Comparison of ENCODE assay signal across 14 cellular contexts in the genomic region with DNA sequence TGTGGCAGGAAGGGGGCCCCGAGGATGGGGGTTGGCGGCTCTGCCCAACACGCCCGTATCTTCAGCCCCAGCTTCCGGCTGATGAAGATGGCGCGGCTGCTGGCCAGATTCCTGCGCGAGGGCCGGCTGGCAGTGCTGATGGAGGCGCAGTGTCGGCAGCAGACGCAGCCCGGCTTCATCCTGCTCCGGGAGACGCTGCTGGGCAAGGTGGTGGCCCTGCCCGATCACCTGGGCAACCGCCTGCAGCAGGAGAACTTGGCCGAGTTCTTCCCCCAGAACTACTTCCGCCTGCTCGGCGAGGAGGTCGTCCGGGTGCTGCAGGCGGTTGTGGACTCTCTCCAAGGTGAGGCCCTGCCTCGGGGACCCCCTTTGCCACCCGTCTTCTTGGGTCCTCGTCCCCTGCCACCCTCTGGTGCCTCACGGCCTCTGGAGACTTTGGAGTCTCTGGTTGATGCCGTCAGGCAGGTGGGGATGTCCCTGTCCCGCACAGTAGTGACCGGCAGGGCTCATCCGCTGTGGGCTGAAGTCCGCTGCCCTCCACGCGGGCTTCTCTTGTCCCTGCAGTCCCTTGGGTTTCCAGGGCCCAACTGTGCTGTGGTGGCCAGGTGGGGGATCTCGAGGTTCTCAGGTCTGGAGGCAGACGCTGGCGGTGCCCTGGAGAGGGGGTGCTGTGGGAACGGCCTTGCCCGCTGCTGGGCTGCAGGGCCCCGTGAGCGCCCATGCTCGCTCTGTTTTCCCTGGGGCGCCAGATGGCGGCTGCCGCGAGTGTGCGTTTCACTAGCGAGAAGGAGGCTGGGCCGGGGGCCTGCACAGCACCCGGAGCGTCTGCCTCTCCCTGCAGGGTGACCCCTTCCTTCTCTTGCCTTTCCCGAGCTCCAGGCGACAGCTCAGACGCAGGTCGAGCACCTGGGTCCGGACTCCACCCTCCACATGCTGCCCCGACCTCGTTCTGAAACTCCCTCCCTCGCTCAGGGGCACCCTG. TPM values are rescaled to one million over a fixed set of nuclear protein-coding genes. Genes with fewer than 3 reads are reported as not detected.
A peak's percentile ranks its signal among the peaks of the same experiment; 100 is the strongest.
DNase-seq lines count a peak whose midpoint lies in the region; ATAC-seq, FAIRE-seq and TF ChIP-seq lines count a peak whose summit lies in the region.
"Had no signal": no experiment of that assay in that cellular context is flagged by ENCODE, and none has a peak within 500 bp of the region (broad histone marks: within the 10 kb centered on the region; RNA-seq: fewer than 3 reads in every experiment).

No MANE protein-coding gene starts in this region.

- H3K27ac Mint-ChIP-seq in activated naive CD4-positive, alpha-beta T cell treated with anti-CD3 and anti-CD28 coated beads for 36 hours, result no peak overlapping the region

- H3K4me1 ChIP-seq in GM12878 (ENCODE audit: control insufficient read depth, insufficient read depth, low read length) (peaks cover 6% of the 10 kb centered on the region), psoas muscle (peaks cover 17% of the 10 kb centered on the region), small intestine (ENCODE audit: control insufficient read depth in 2 of 2, insufficient read depth in 1 of 2, low read depth in 1 of 2, low read length in 1 of 2) (no peaks in the 10 kb centered on the region)

- peaks cover 17% of the 10 kb centered on the region for H3K79me2 ChIP-seq in GM12878 (ENCODE audit: control insufficient read depth, insufficient read depth, low read length)

- no peak for TF ChIP-seq RAD21 in GM12878 (IDR thresholded peaks at IDR 0.05; ENCODE audit: insufficient read depth, low read depth, low read length)

- POLR2A ChIA-PET in GM12878 (lab: Charles Lee), result no interaction called here

- WGBS in GM12878 (ENCODE audit: insufficient coverage, insufficient replicate concordance, low lambda C conversion rate, missing lambda C conversion rate), result 93% methylated on average over 51 of the region's 61 CpGs
- 91 to 93% (median 92%) methylated on average over 56 to 61 of the region's 61 CpGs for WGBS in psoas muscle, 3 donors
- WGBS in small intestine, 3 donors, result 94 to 95% (median 94%) methylated on average over 61 of the region's 61 CpGs

- TF ChIP-seq CTCF in HFF-Myc (IDR thresholded peaks at IDR 0.05; ENCODE audit: low read depth, low read length, missing control alignments) (no peak), GM12878 (IDR thresholded peaks at IDR 0.05 in 2 of 3, conservative IDR thresholded peaks at IDR 0.05 in 1 of 3; ENCODE audit: control insufficient read depth in 2 of 3, extremely low read depth in 1 of 3, insufficient read depth in 1 of 3, low read depth in 3 of 3, low read length in 3 of 3) (no peak), psoas muscle (IDR thresholded peaks at IDR 0.05) (no peak)

- H3K27me3 ChIP-seq in GM12878 (replicated peaks in 1 of 2; ENCODE audit: control insufficient read depth in 2 of 2, insufficient read depth in 2 of 2, low read length in 1 of 2) (no peaks in the 10 kb centered on the region), psoas muscle (ENCODE audit: insufficient read depth in 3 of 3, low read length in 2 of 3) (no peaks in the 10 kb centered on the region), small intestine (ENCODE audit: control insufficient read depth in 2 of 2, insufficient read depth in 2 of 2, low read length in 2 of 2) (no peaks in the 10 kb centered on the region)
- H3K27me3 ChIP-seq: esophagus squamous epithelium had no signal

- intact Hi-C loops in activated naive CD4-positive, alpha-beta T cell treated with anti-CD3 and anti-CD28 coated beads for 36 hours (cut with micrococcal nuclease), result loop anchor here (10.0 kb wide), 1 partner anchor 119 kb away; the partner anchor contains the start of genes CRAMP1 and IFT140
- intact Hi-C loops in GM12878 (cut with micrococcal nuclease; ENCODE audit: unreplicated experiment) (no loop called here), psoas muscle (cut with DNase I) (loop anchor here in 1 of 2 donors (5.0 kb wide), 1 partner anchor 67 kb away; no protein-coding TSS in a partner anchor)

- H3K4me3 ChIP-seq in HFF-Myc (replicated peaks; ENCODE audit: low read depth, low read length) (peak overlapping the region; percentile 92), GM12878 (no peak overlapping the region), psoas muscle (no peak overlapping the region), small intestine (ENCODE audit: low read depth in 1 of 2, low read length in 2 of 2) (no peak overlapping the region)

- no peak for DNase-seq in activated naive CD4-positive, alpha-beta T cell treated with anti-CD3 and anti-CD28 coated beads for 36 hours
- no peak for DNase-seq in activated naive CD4-positive, alpha-beta T cell (lab: John Stamatoyannopoulos, UW)
- DNase-seq in HFF-Myc (ENCODE audit: extremely low read depth, low read depth) (no peak), GM12878 (ENCODE audit: low read depth, low spot score) (no peak), psoas muscle (peak in 1 of 2 donors; percentile 54), small intestine (no peak)
- no peak for DNase-seq in activated effector memory CD4-positive, alpha-beta T cell treated with Interleukin-2 at 50 U/mL for 16 hours
- DNase-seq: esophagus squamous epithelium; NCI-H187 treated with DMSO at 0.1 percent for 48 hours; NCI-H69; PC-9; stimulated activated CD4-positive, alpha-beta T cell treated with anti-CD3 and anti-CD28 coated beads, Interleukin-1b, Interleukin-23, amount 100 ng/mL, for 48 hours had no signal

- no peak overlapping the region for H3K9ac ChIP-seq in GM12878 (ENCODE audit: control insufficient read depth, insufficient read depth, low read length)

- RAD21 ChIA-PET in GM12878 (lab: Charles Lee; ENCODE audit: unreplicated experiment), result no interaction called here

- no peak for TF ChIP-seq EP300 in GM12878 (IDR thresholded peaks at IDR 0.05; ENCODE audit: borderline replicate concordance in 1 of 2, control insufficient read depth in 1 of 2, low read depth in 2 of 2, low read length in 2 of 2)

- H2AFZ ChIP-seq in GM12878 (ENCODE audit: control insufficient read depth, low read depth, low read length), result no peak overlapping the region
- H2AFZ ChIP-seq: PC-9 had no signal

- H3K9me3 ChIP-seq in GM12878 (replicated peaks; ENCODE audit: control insufficient read depth, insufficient read depth, low read length) (no peaks in the 10 kb centered on the region), psoas muscle (no peaks in the 10 kb centered on the region), small intestine (ENCODE audit: control insufficient read depth, low read depth) (no peaks in the 10 kb centered on the region)
- H3K9me3 ChIP-seq: esophagus squamous epithelium had no signal

- H3K27ac ChIP-seq in GM12878 (ENCODE audit: control insufficient read depth, insufficient read depth) (no peak overlapping the region), psoas muscle (peak overlapping the region; percentile 89), small intestine (ENCODE audit: low read depth in 1 of 2, low read length in 1 of 2) (no peak overlapping the region)
- H3K27ac ChIP-seq: esophagus squamous epithelium, PC-9 had no signal

- no peak for ATAC-seq in GM12878
- no peak for ATAC-seq in psoas muscle
- ATAC-seq in HG03354 (IDR thresholded peaks at IDR 0.05; ENCODE audit: poor library complexity, severe bottlenecking, unreplicated experiment), result no peak

- FAIRE-seq in GM12878 (lab: Jason Lieb, UNC), result no peak
- no peak for FAIRE-seq in small intestine (lab: Jason Lieb, UNC)

- in situ Hi-C loops in GM12878 (cut with MboI), result no loop called here

- CTCF ChIA-PET in activated naive CD4-positive, alpha-beta T cell treated with anti-CD3 and anti-CD28 coated beads for 36 hours (lab: Charles Lee), result no interaction called here
- CTCF ChIA-PET in GM12878 (lab: Yijun Ruan, JAX), result interaction anchor here (1.1 kb wide), 1 partner anchor 67 kb away, joined by 3 read pairs; no protein-coding TSS in a partner anchor

- H3K27me3 Mint-ChIP-seq in activated naive CD4-positive, alpha-beta T cell treated with anti-CD3 and anti-CD28 coated beads for 36 hours (ENCODE audit: low read depth), result no peaks in the 10 kb centered on the region

- peaks cover 16% of the 10 kb centered on the region for H3K4me1 Mint-ChIP-seq in activated naive CD4-positive, alpha-beta T cell treated with anti-CD3 and anti-CD28 coated beads for 36 hours (ENCODE audit: low read depth)

- no peak overlapping the region for H3K4me2 ChIP-seq in GM12878 (ENCODE audit: control insufficient read depth, insufficient read depth)

- no peaks in the 10 kb centered on the region for H3K9me3 Mint-ChIP-seq in activated naive CD4-positive, alpha-beta T cell treated with anti-CD3 and anti-CD28 coated beads for 36 hours

- no peak; the same call in 1 of the 2 replicates for TF ChIP-seq POLR2A in GM12878 (IDR thresholded peaks at IDR 0.05; ENCODE audit: low read depth, low read length)

- no peaks in the 10 kb centered on the region for H4K20me1 ChIP-seq in GM12878 (ENCODE audit: control insufficient read depth, insufficient read depth)

- peak overlapping the region; percentile 29 for H3K4me3 Mint-ChIP-seq in activated naive CD4-positive, alpha-beta T cell treated with anti-CD3 and anti-CD28 coated beads for 36 hours

- SMC1A ChIA-PET in GM12878 (lab: Charles Lee; ENCODE audit: uncharacterized antibody, unreplicated experiment), result no interaction called here

- H3K36me3 Mint-ChIP-seq in activated naive CD4-positive, alpha-beta T cell treated with anti-CD3 and anti-CD28 coated beads for 36 hours (ENCODE audit: low read depth), result peaks cover 19% of the 10 kb centered on the region

- peaks cover 3 to 7% of the 10 kb centered on the region in 2 experiments; a peak in 3 of 4 replicates for H3K36me3 ChIP-seq in GM12878 (ENCODE audit: control insufficient read depth in 2 of 2, insufficient read depth in 2 of 2, low read length in 1 of 2)
- peaks cover 0 to 62% of the 10 kb centered on the region in 2 donors for H3K36me3 ChIP-seq in psoas muscle (ENCODE audit: insufficient read depth in 1 of 2, low read depth in 1 of 2)
- H3K36me3 ChIP-seq in small intestine (ENCODE audit: control insufficient read depth in 2 of 2, insufficient read depth in 2 of 2, low read length in 2 of 2), result peaks cover 2 to 6% of the 10 kb centered on the region in 2 donors

- no TSS peak for BruUV-seq in GM12878 (replicated peaks; lab: Mats Ljungman, UMichigan)

RNA-seq across cellular contexts. Expression of gene TELO2, which starts 2.4 kb away (rescaled TPM):
- 10 to 100 TPM; 68.1 to 76.1 TPM for total RNA-seq in activated naive CD4-positive, alpha-beta T cell treated with anti-CD3 and anti-CD28 coated beads for 36 hours
- 39.3 and 46.2 TPM in 2 replicates for total RNA-seq in GM12878 (2013; cell fraction: nucleolus; rRNA removed)
- total RNA-seq in GM12878 (2014; rRNA removed), result 21.5 and 25.2 TPM in 2 replicates
- 7.1 and 8.2 TPM in 2 replicates for total RNA-seq in GM12878 (2014; rRNA removed; fragmentation: Illumina TruSeq; extraction: Trizol)
- 60.0 and 72.8 TPM in 2 replicates for total RNA-seq in GM12878 (2021)
- polyA plus RNA-seq in GM12878 (2011; ENCODE audit: low read depth), result 7.7 TPM
- polyA plus RNA-seq in GM12878 (2011; rRNA removed), result 5.2 and 11.9 TPM in 2 replicates
- polyA plus RNA-seq in GM12878 (2011; cell fraction: cytosol; rRNA removed), result 18.2 and 37.3 TPM in 2 replicates
- 386 and 553 TPM in 2 replicates for polyA plus RNA-seq in GM12878 (2011; cell fraction: nucleus; rRNA removed)
- 28.0 and 32.9 TPM in 2 replicates for polyA plus RNA-seq in GM12878 (2012)
- 0.68 and 5.0 TPM in 2 replicates for polyA plus RNA-seq in GM12878 (2014; fragmentation: Illumina TruSeq; extraction: Trizol)
- polyA plus RNA-seq in GM12878 (2014; fragmentation: Nextera tagmentation; extraction: Ambion mirVana), result 1 to 10 TPM in 1 of 2 experiments, under 1 TPM in 1; 0.55 to 2.4 TPM
- polyA plus RNA-seq in GM12878 (2014; rRNA removed), result 56.4 and 83.7 TPM in 2 replicates
- 10 to 100 TPM; 57.8 to 69.1 TPM for polyA plus RNA-seq in GM12878 (2016; fragmentation: Nextera tagmentation; extraction: Ambion mirVana)
- 3.3 and 9.1 TPM in 2 replicates for polyA minus RNA-seq in GM12878 (2011; rRNA and poly(A)+ RNA removed)
- 7.0 and 7.6 TPM in 2 replicates for polyA minus RNA-seq in GM12878 (2011; cell fraction: cytosol; rRNA and poly(A)+ RNA removed)
- 24.1 and 45.8 TPM in 2 replicates for polyA minus RNA-seq in GM12878 (2011; cell fraction: nucleus; rRNA and poly(A)+ RNA removed)
- 10 to 100 TPM; 15.8 to 23.8 (median 19.6) TPM for total RNA-seq in psoas muscle
- polyA plus RNA-seq in psoas muscle, result 10 to 100 TPM; 11.6 to 18.3 (median 14.0) TPM
- 10 to 100 TPM; 41.3 to 50.3 (median 41.4) TPM for polyA plus RNA-seq in small intestine

RNA-seq across cellular contexts. Expression of gene PTX4, which starts 6.8 kb away (rescaled TPM):
- not detected for total RNA-seq in activated naive CD4-positive, alpha-beta T cell treated with anti-CD3 and anti-CD28 coated beads for 36 hours
- not detected in 2 replicates for total RNA-seq in GM12878 (2013; cell fraction: nucleolus; rRNA removed)
- total RNA-seq in GM12878 (2014; rRNA removed), result not detected in 2 replicates
- not detected in 2 replicates for total RNA-seq in GM12878 (2014; rRNA removed; fragmentation: Illumina TruSeq; extraction: Trizol)
- total RNA-seq in GM12878 (2021), result not detected in 2 replicates
- polyA plus RNA-seq in GM12878 (2011; ENCODE audit: low read depth), result not detected
- not detected in 2 replicates for polyA plus RNA-seq in GM12878 (2011; rRNA removed)
- polyA plus RNA-seq in GM12878 (2011; cell fraction: cytosol; rRNA removed), result not detected in 2 replicates
- polyA plus RNA-seq in GM12878 (2011; cell fraction: nucleus; rRNA removed), result not detected in 2 replicates
- polyA plus RNA-seq in GM12878 (2012), result not detected in 2 replicates
- not detected in 2 replicates for polyA plus RNA-seq in GM12878 (2014; fragmentation: Illumina TruSeq; extraction: Trizol)
- not detected for polyA plus RNA-seq in GM12878 (2014; fragmentation: Nextera tagmentation; extraction: Ambion mirVana)
- polyA plus RNA-seq in GM12878 (2014; rRNA removed), result 0.20 TPM in 1 of 2 replicates, not detected in the other
- polyA plus RNA-seq in GM12878 (2016; fragmentation: Nextera tagmentation; extraction: Ambion mirVana), result not detected
- polyA minus RNA-seq in GM12878 (2011; rRNA and poly(A)+ RNA removed), result not detected in 2 replicates
- not detected in 2 replicates for polyA minus RNA-seq in GM12878 (2011; cell fraction: cytosol; rRNA and poly(A)+ RNA removed)
- polyA minus RNA-seq in GM12878 (2011; cell fraction: nucleus; rRNA and poly(A)+ RNA removed), result not detected in 2 replicates
- total RNA-seq in psoas muscle, result under 1 TPM in 1 of 4 donors, not detected in 3; 0.26 TPM
- polyA plus RNA-seq in psoas muscle, result under 1 TPM in 2 of 3 donors, not detected in 1; 0.04 to 0.23 TPM
- under 1 TPM in 1 of 3 donors, not detected in 2; 0.07 TPM for polyA plus RNA-seq in small intestine
- total RNA-seq: esophagus squamous epithelium had no signal
- polyA plus RNA-seq: AG04450 had no signal

RNA-seq across cellular contexts. Expression of gene CLCN7, which starts 20.7 kb away (rescaled TPM):
- 10 to 100 TPM; 31.7 to 34.5 TPM for total RNA-seq in activated naive CD4-positive, alpha-beta T cell treated with anti-CD3 and anti-CD28 coated beads for 36 hours
- 111 TPM in 2 replicates for total RNA-seq in GM12878 (2013; cell fraction: nucleolus; rRNA removed)
- total RNA-seq in GM12878 (2014; rRNA removed), result 21.3 and 27.1 TPM in 2 replicates
- 7.7 and 7.8 TPM in 2 replicates for total RNA-seq in GM12878 (2014; rRNA removed; fragmentation: Illumina TruSeq; extraction: Trizol)
- total RNA-seq in GM12878 (2021), result 56.3 and 62.5 TPM in 2 replicates
- polyA plus RNA-seq in GM12878 (2011; ENCODE audit: low read depth), result 18.9 TPM
- polyA plus RNA-seq in GM12878 (2011; rRNA removed), result 5.0 and 12.8 TPM in 2 replicates
- polyA plus RNA-seq in GM12878 (2011; cell fraction: cytosol; rRNA removed), result 12.9 and 20.6 TPM in 2 replicates
- polyA plus RNA-seq in GM12878 (2011; cell fraction: nucleus; rRNA removed), result 292 and 389 TPM in 2 replicates
- polyA plus RNA-seq in GM12878 (2012), result 50.7 and 52.0 TPM in 2 replicates
- 2.7 and 11.6 TPM in 2 replicates for polyA plus RNA-seq in GM12878 (2014; fragmentation: Illumina TruSeq; extraction: Trizol)
- under 1 TPM; 0.04 to 0.18 TPM for polyA plus RNA-seq in GM12878 (2014; fragmentation: Nextera tagmentation; extraction: Ambion mirVana)
- polyA plus RNA-seq in GM12878 (2014; rRNA removed), result 61.6 and 64.5 TPM in 2 replicates
- 10 to 100 TPM; 36.7 to 38.0 TPM for polyA plus RNA-seq in GM12878 (2016; fragmentation: Nextera tagmentation; extraction: Ambion mirVana)
- 17.0 and 18.1 TPM in 2 replicates for polyA minus RNA-seq in GM12878 (2011; rRNA and poly(A)+ RNA removed)
- polyA minus RNA-seq in GM12878 (2011; cell fraction: cytosol; rRNA and poly(A)+ RNA removed), result 5.7 and 7.2 TPM in 2 replicates
- polyA minus RNA-seq in GM12878 (2011; cell fraction: nucleus; rRNA and poly(A)+ RNA removed), result 47.1 and 65.3 TPM in 2 replicates
- total RNA-seq in psoas muscle, result 10 to 100 TPM; 41.2 to 65.4 (median 46.2) TPM
- polyA plus RNA-seq in psoas muscle, result 10 to 100 TPM; 27.0 to 33.6 (median 29.7) TPM
- polyA plus RNA-seq in small intestine, result 10 to 100 TPM; 28.4 to 48.5 (median 37.1) TPM

RNA-seq across cellular contexts. Expression of gene TMEM204, which starts 37.9 kb away (rescaled TPM):
- total RNA-seq in activated naive CD4-positive, alpha-beta T cell treated with anti-CD3 and anti-CD28 coated beads for 36 hours, result 1 to 10 TPM; 7.7 to 8.2 TPM
- not detected in 2 replicates for total RNA-seq in GM12878 (2013; cell fraction: nucleolus; rRNA removed)
- total RNA-seq in GM12878 (2014; rRNA removed), result not detected in 2 replicates
- total RNA-seq in GM12878 (2014; rRNA removed; fragmentation: Illumina TruSeq; extraction: Trizol), result not detected in 2 replicates
- 0.18 TPM in 1 of 2 replicates, not detected in the other for total RNA-seq in GM12878 (2021)
- not detected for polyA plus RNA-seq in GM12878 (2011; ENCODE audit: low read depth)
- not detected in 2 replicates for polyA plus RNA-seq in GM12878 (2011; rRNA removed)
- polyA plus RNA-seq in GM12878 (2011; cell fraction: cytosol; rRNA removed), result not detected in 2 replicates
- polyA plus RNA-seq in GM12878 (2011; cell fraction: nucleus; rRNA removed), result not detected in 2 replicates
- polyA plus RNA-seq in GM12878 (2012), result 0.10 and 0.12 TPM in 2 replicates
- polyA plus RNA-seq in GM12878 (2014; fragmentation: Illumina TruSeq; extraction: Trizol), result not detected in 2 replicates
- polyA plus RNA-seq in GM12878 (2014; fragmentation: Nextera tagmentation; extraction: Ambion mirVana), result under 1 TPM in 1 of 2 experiments, not detected in 1; 0.05 TPM
- not detected in 2 replicates for polyA plus RNA-seq in GM12878 (2014; rRNA removed)
- polyA plus RNA-seq in GM12878 (2016; fragmentation: Nextera tagmentation; extraction: Ambion mirVana), result under 1 TPM in 1 of 2 experiments, not detected in 1; 0.30 TPM
- not detected in 2 replicates for polyA minus RNA-seq in GM12878 (2011; rRNA and poly(A)+ RNA removed)
- polyA minus RNA-seq in GM12878 (2011; cell fraction: cytosol; rRNA and poly(A)+ RNA removed), result not detected in 2 replicates
- not detected in 2 replicates for polyA minus RNA-seq in GM12878 (2011; cell fraction: nucleus; rRNA and poly(A)+ RNA removed)
- 10 to 100 TPM in 2 of 4 donors, 1 to 10 TPM in 2; 7.5 to 21.7 (median 10.2) TPM for total RNA-seq in psoas muscle
- 10 to 100 TPM; 11.8 to 22.3 (median 12.0) TPM for polyA plus RNA-seq in psoas muscle
- polyA plus RNA-seq in small intestine, result 10 to 100 TPM in 1 of 3 donors, 1 to 10 TPM in 2; 1.6 to 23.8 (median 7.8) TPM
- total RNA-seq: PC-9 had no signal

RNA-seq across cellular contexts. Expression of gene CCDC154, which starts 51.2 kb away (rescaled TPM):
- total RNA-seq in activated naive CD4-positive, alpha-beta T cell treated with anti-CD3 and anti-CD28 coated beads for 36 hours, result 1 to 10 TPM in 1 of 2 experiments, under 1 TPM in 1; 0.74 to 1.8 TPM
- 0.42 and 0.46 TPM in 2 replicates for total RNA-seq in GM12878 (2013; cell fraction: nucleolus; rRNA removed)
- total RNA-seq in GM12878 (2014; rRNA removed) (0.06 and 0.11 TPM in 2 replicates), GM12878 (2014; rRNA removed; fragmentation: Illumina TruSeq; extraction: Trizol) (not detected in 2 replicates), GM12878 (2021) (0.21 and 0.26 TPM in 2 replicates), psoas muscle (1 to 10 TPM in 1 of 4 donors, under 1 TPM in 3; 0.27 to 1.5 (median 0.55) TPM)
- not detected for polyA plus RNA-seq in GM12878 (2011; ENCODE audit: low read depth)
- polyA plus RNA-seq in GM12878 (2011; rRNA removed) (not detected in 2 replicates), GM12878 (2014; fragmentation: Illumina TruSeq; extraction: Trizol) (not detected in 2 replicates), GM12878 (2014; fragmentation: Nextera tagmentation; extraction: Ambion mirVana) (not detected), GM12878 (2014; rRNA removed) (0.33 TPM in 1 of 2 replicates, not detected in the other), GM12878 (2016; fragmentation: Nextera tagmentation; extraction: Ambion mirVana) (under 1 TPM in 1 of 2 experiments, not detected in 1; 0.25 TPM), psoas muscle (under 1 TPM in 2 of 3 donors, not detected in 1; 0.21 to 0.38 TPM), small intestine (1 to 10 TPM in 1 of 3 donors, under 1 TPM in 1, not detected in 1; 0.76 to 1.4 TPM)
- not detected in 2 replicates for polyA plus RNA-seq in GM12878 (2011; cell fraction: cytosol; rRNA removed)
- 0.19 and 0.37 TPM in 2 replicates for polyA plus RNA-seq in GM12878 (2011; cell fraction: nucleus; rRNA removed)
- polyA plus RNA-seq in GM12878 (2012), result 0.08 and 0.37 TPM in 2 replicates
- polyA minus RNA-seq in GM12878 (2011; rRNA and poly(A)+ RNA removed), result not detected in 2 replicates
- not detected in 2 replicates for polyA minus RNA-seq in GM12878 (2011; cell fraction: cytosol; rRNA and poly(A)+ RNA removed)
- not detected in 2 replicates for polyA minus RNA-seq in GM12878 (2011; cell fraction: nucleus; rRNA and poly(A)+ RNA removed)
